ENCODE assay signal across 25 cellular contexts in genomic region chr9:98195671-98196070, GRCh38.
"Had no signal": no experiment of that assay in that cellular context is flagged by ENCODE, and none has a peak within 500 bp of the region (broad histone marks: within the 10 kb centered on the region; RNA-seq: fewer than 3 reads in every experiment).

No MANE protein-coding gene starts in this region.

- H3K36me3 ChIP-seq: gastrocnemius medialis, ovary had no signal

- H3K9me3 ChIP-seq: gastrocnemius medialis, ovary, suprapubic skin, tibial artery had no signal

- H3K27me3 ChIP-seq: brain microvascular endothelial cell, dorsolateral prefrontal cortex, gastrocnemius medialis, ovary, suprapubic skin, tibial artery had no signal

- DNase-seq: activated CD4-positive, alpha-beta memory T cell treated with anti-CD3 and anti-CD28 coated beads for 36 hours; activated CD4-positive, alpha-beta T cell treated with anti-CD3 and anti-CD28 coated beads, Interleukin-2, amount 10 ng/mL, durations not matched to agents 24 days and 14 days; activated CD4-positive, CD25-positive, alpha-beta regulatory T cell treated with anti-CD3 and anti-CD28 coated beads, Interleukin-2, amount 50 U/mL, for 72 hours; activated CD8-positive, alpha-beta memory T cell treated with anti-CD3 and anti-CD28 coated beads, Interleukin-2, amount 50 U/mL, for 4 hours; activated gamma-delta T cell treated with Interleukin-2 at 50 U/mL for 16 hours; activated naive CD4-positive, alpha-beta T cell treated with anti-CD3 and anti-CD28 coated beads, Interleukin-2, amount 50 U/mL, for 16 hours; activated T-cell treated with anti-CD3 and anti-CD28 coated beads, Interleukin-2, amount 50 U/mL, for 24 hours; amniotic stem cell; brain microvascular endothelial cell; dorsolateral prefrontal cortex; effector memory CD4-positive, alpha-beta T cell; erythroblast; gastrocnemius medialis; glutamatergic neuron; islet precursor cell; left ventricle myocardium superior; ovary; retina; small intestine; stimulated activated CD4-positive, alpha-beta T cell treated with anti-CD3 and anti-CD28 coated beads, Interleukin-1b, Interleukin-23, amount 100 ng/mL, for 48 hours; stimulated activated naive CD4-positive, alpha-beta T cell; T1000; tibial artery had no signal

- H3K4me3 ChIP-seq: coronary artery, dorsolateral prefrontal cortex, gastrocnemius medialis, ovary, suprapubic skin, tibial artery had no signal

- H3K27ac ChIP-seq: brain microvascular endothelial cell, coronary artery, dorsolateral prefrontal cortex, gastrocnemius medialis, ovary, suprapubic skin, tibial artery had no signal
